In genomic region chr4:55524844-55525571, GRCh38 we compare ENCODE assay signal across 20 cellular contexts. TPM values are rescaled to one million over a fixed set of nuclear protein-coding genes. Genes with fewer than 3 reads are reported as not detected.
A peak's percentile ranks its signal among the peaks of the same experiment; 100 is the strongest.
DNase-seq lines count a peak whose midpoint lies in the region; ATAC-seq and TF ChIP-seq lines count a peak whose summit lies in the region.
"Had no signal": no experiment of that assay in that cellular context is flagged by ENCODE, and none has a peak within 500 bp of the region (broad histone marks: within the 10 kb centered on the region; RNA-seq: fewer than 3 reads in every experiment).

No MANE protein-coding gene starts in this region.

- ATAC-seq in HG03432 (IDR thresholded peaks at IDR 0.05; ENCODE audit: unreplicated experiment): no peak
- ATAC-seq in HG02623 (IDR thresholded peaks at IDR 0.05; ENCODE audit: unreplicated experiment): no peak

- DNase-seq in MCF 10A (ENCODE audit: unreplicated experiment) (peak; percentile 20), breast epithelium (ENCODE audit: low spot score in 2 of 2) (no peak), adipocyte (ENCODE audit: low read depth) (peak; percentile 68), fibroblast of peridontal ligament (ENCODE audit: extremely low read depth) (peak; percentile 51), immature natural killer cell (no peak), middle frontal gyrus (ENCODE audit: extremely low spot score, low spot score) (no peak)
- DNase-seq: ACHN; activated CD4-positive, alpha-beta T cell treated with anti-CD3 and anti-CD28 coated beads, Interleukin-2, amount 10 ng/mL, durations not matched to agents 24 days and 14 days; activated CD8-positive, alpha-beta memory T cell treated with anti-CD3 and anti-CD28 coated beads, Interleukin-2, amount 50 U/mL, for 48 hours; activated gamma-delta T cell treated with Interleukin-2 at 50 U/mL for 16 hours; esophagus squamous epithelium; midbrain; NCI-H1048; NCI-H2081; NCI-H510A; stimulated activated naive CD4-positive, alpha-beta T cell treated with Interleukin-2 at 50 U/mL for 16 hours; trophoblast cell had no signal

- no peak for TF ChIP-seq CTCF in MCF 10A (IDR thresholded peaks at IDR 0.05; ENCODE audit: unreplicated experiment)
- TF ChIP-seq CTCF in breast epithelium (IDR thresholded peaks at IDR 0.05): no peak

- CTCF ChIA-PET in MCF 10A (lab: Yijun Ruan, JAX): interaction anchor here (0.6 to 0.9 kb wide), 6 partner anchors 8 to 55 kb away, joined by 3 to 5 read pairs (median 4); no protein-coding TSS in a partner anchor

- H3K4me1 ChIP-seq in breast epithelium: no peaks in the 10 kb centered on the region
- peaks cover 12% of the 10 kb centered on the region for H3K4me1 ChIP-seq in adipocyte (ENCODE audit: control insufficient read depth, insufficient read depth, low read length)

- H3K4me3 Mint-ChIP-seq in MCF 10A (ENCODE audit: unreplicated experiment): no peak overlapping the region
- H3K4me3 Mint-ChIP-seq in immature natural killer cell: no peak overlapping the region
- H3K4me3 Mint-ChIP-seq: activated CD4-positive, alpha-beta T cell treated with anti-CD3 and anti-CD28 coated beads, Interleukin-2, amount 10 ng/mL, durations not matched to agents 24 days and 14 days had no signal

- H3K27ac ChIP-seq in breast epithelium: no peak overlapping the region
- H3K27ac ChIP-seq: esophagus squamous epithelium, hepatocyte had no signal

- peak overlapping the region; percentile 39 for H3K27ac Mint-ChIP-seq in MCF 10A (ENCODE audit: low read depth, unreplicated experiment)
- H3K27ac Mint-ChIP-seq in immature natural killer cell: no peak overlapping the region
- H3K27ac Mint-ChIP-seq: activated CD4-positive, alpha-beta T cell treated with anti-CD3 and anti-CD28 coated beads, Interleukin-2, amount 10 ng/mL, durations not matched to agents 24 days and 14 days had no signal

- H3K9me3 Mint-ChIP-seq in MCF 10A (ENCODE audit: unreplicated experiment): no peaks in the 10 kb centered on the region
- H3K9me3 Mint-ChIP-seq in immature natural killer cell: peaks cover 0 to 1% (median 0%) of the 10 kb centered on the region in 6 donors

- H3K36me3 Mint-ChIP-seq in MCF 10A (ENCODE audit: insufficient read depth, unreplicated experiment) (peaks cover 13% of the 10 kb centered on the region), immature natural killer cell (peaks cover 0 to 8% (median 0%) of the 10 kb centered on the region in 3 donors)

- H3K4me3 ChIP-seq in breast epithelium (no peak overlapping the region), adipocyte (ENCODE audit: low read length) (peak overlapping the region; percentile 56)
- H3K4me3 ChIP-seq: esophagus squamous epithelium, hepatocyte had no signal

- peak overlapping the region; percentile 51 for H3K9ac ChIP-seq in adipocyte (ENCODE audit: low read length)

- no peaks in the 10 kb centered on the region for H3K27me3 ChIP-seq in breast epithelium
- H3K27me3 ChIP-seq in adipocyte (replicated peaks; ENCODE audit: control insufficient read depth, insufficient read depth, low read length): no peaks in the 10 kb centered on the region
- H3K27me3 ChIP-seq: esophagus squamous epithelium, hepatocyte had no signal

- H3K4me1 Mint-ChIP-seq in MCF 10A (ENCODE audit: insufficient read depth, unreplicated experiment) (peaks cover 7% of the 10 kb centered on the region), immature natural killer cell (peaks cover 10 to 31% of the 10 kb centered on the region in 2 donors)

- no TSS peak for BruUV-seq in MCF 10A (replicated peaks; lab: Mats Ljungman, UMichigan)

- intact Hi-C loops in MCF 10A (cut with micrococcal nuclease): no loop called here
- intact Hi-C loops in breast epithelium (cut with DNase I; ENCODE audit: low total_unique reads): loop anchor here (10.0 kb wide), 1 partner anchor 780 kb away; no protein-coding TSS in a partner anchor

- POLR2A ChIA-PET in MCF 10A (lab: Yijun Ruan, JAX): interaction anchor here (0.7 to 1.3 kb wide), 7 partner anchors 16 to 1454 kb away, joined by 3 to 13 read pairs (median 3); partner anchors contain the start of genes CLOCK and POLR2B

- no peaks in the 10 kb centered on the region for H3K27me3 Mint-ChIP-seq in MCF 10A (ENCODE audit: insufficient read depth, unreplicated experiment)
- H3K27me3 Mint-ChIP-seq in immature natural killer cell (ENCODE audit: low read depth in 3 of 3): peaks cover 0 to 2% (median 0%) of the 10 kb centered on the region in 3 donors
- H3K27me3 Mint-ChIP-seq: activated CD4-positive, alpha-beta T cell treated with anti-CD3 and anti-CD28 coated beads, Interleukin-2, amount 10 ng/mL, durations not matched to agents 24 days and 14 days had no signal

- TF ChIP-seq POLR2A in breast epithelium (IDR thresholded peaks at IDR 0.05): no peak

- no peaks in the 10 kb centered on the region for H3K9me3 ChIP-seq in breast epithelium
- H3K9me3 ChIP-seq in adipocyte (ENCODE audit: control insufficient read depth, low read length): no peaks in the 10 kb centered on the region
- H3K9me3 ChIP-seq: esophagus squamous epithelium had no signal

- H3K36me3 ChIP-seq in breast epithelium (no peaks in the 10 kb centered on the region), adipocyte (ENCODE audit: control insufficient read depth, insufficient read depth, low read length, severe bottlenecking) (peaks cover 3% of the 10 kb centered on the region)

RNA-seq across cellular contexts. Expression of gene CLOCK, which starts 21.7 kb away (rescaled TPM):
- total RNA-seq in MCF 10A (2022) (37.6 and 44.0 TPM in 2 replicates), breast epithelium (10 to 100 TPM; 29.8 to 32.2 (median 30.2) TPM)
- polyA plus RNA-seq in immature natural killer cell: 1 to 10 TPM; 1.1 to 7.0 (median 4.7) TPM

Comparison
In these comparisons a context has a peak if more than half of its experiments do, and no peak if none do; other contexts are left out.
1. DNase-seq: peak in MCF 10A (single experiment), adipocyte (single experiment) and fibroblast of peridontal ligament (single experiment); none in breast epithelium (0 of 2), immature natural killer cell (0 of 3) and middle frontal gyrus (single experiment).